1 cellular context compared by ENCODE assay signal in genomic region chr18:74551936-74552555, GRCh38.
TF ChIP-seq lines count a peak whose summit lies in the region.

No MANE protein-coding gene starts in this region.

TF ChIP-seq in HCT116, 20 proteins besides CTCF, POLR2A, EP300 and RAD21 (continued from another document):
- TF ChIP-seq ZBTB33 (IDR thresholded peaks at IDR 0.05; ENCODE audit: extremely low read depth, insufficient replicate concordance, low read length) (no peak), SP1 (IDR thresholded peaks at IDR 0.05; ENCODE audit: low read depth) (no peak), ELF1 (IDR thresholded peaks at IDR 0.05; ENCODE audit: borderline replicate concordance, low read depth) (no peak), TCF7L2 (IDR thresholded peaks at IDR 0.05; ENCODE audit: borderline replicate concordance, extremely low read depth, insufficient read depth, insufficient read length) (no peak), EZH2phosphoT487 (IDR thresholded peaks at IDR 0.05; ENCODE audit: borderline replicate concordance) (no peak)
